In genomic region chr16:58317608-58318152, GRCh38 we compare ENCODE assay signal across 28 cellular contexts. TPM values are rescaled to one million over a fixed set of nuclear protein-coding genes. Genes with fewer than 3 reads are reported as not detected.
"Had no signal": no experiment of that assay in that cellular context is flagged by ENCODE, and none has a peak within 500 bp of the region (broad histone marks: within the 10 kb centered on the region; RNA-seq: fewer than 3 reads in every experiment).

No MANE protein-coding gene starts in this region.

- H3K36me3 Mint-ChIP-seq: naive thymus-derived CD8-positive, alpha-beta T cell; stimulated activated effector memory CD8-positive, alpha-beta T cell treated with anti-CD3 and anti-CD28 coated beads, Interleukin-12 subunit alpha, Interleukin-12 subunit beta, amount 100 ng/mL, for 72 hours had no signal

- H3K9me3 Mint-ChIP-seq: activated naive CD8-positive, alpha-beta T cell treated with anti-CD3 and anti-CD28 coated beads, Interleukin-2, amount 50 U/mL, for 24 hours; activated T-helper 1 cell treated with anti-CD3 and anti-CD28 coated beads, Interleukin-12 subunit alpha, Interleukin-12 subunit beta, Interleukin-2, Interleukin-4 antibody, amounts not matched to agents 30 ng/mL and 10 ng/mL and 1 ng/mL, durations not matched to agents 14 hours and 24 hours and 36 hours; dendritic cell treated with granulocyte-macrophage colony-stimulating factor and Interleukin-4, amounts not matched to agents 40 ng/mL and 50 ng/mL, for 4 days; stimulated activated effector memory CD8-positive, alpha-beta T cell treated with anti-CD3 and anti-CD28 coated beads, Interleukin-12 subunit alpha, Interleukin-12 subunit beta, amount 100 ng/mL, for 72 hours had no signal

- H3K27ac Mint-ChIP-seq: activated CD8-positive, alpha-beta T cell treated with anti-CD3 and anti-CD28 coated beads, Interleukin-2, amount 10 ng/mL, durations not matched to agents 7 days and 5 days; activated naive CD8-positive, alpha-beta T cell treated with anti-CD3 and anti-CD28 coated beads, Interleukin-2, amount 50 U/mL, for 24 hours; activated T-helper 1 cell treated with anti-CD3 and anti-CD28 coated beads, Interleukin-12 subunit alpha, Interleukin-12 subunit beta, Interleukin-2, Interleukin-4 antibody, amounts not matched to agents 30 ng/mL and 10 ng/mL and 1 ng/mL, durations not matched to agents 14 hours and 24 hours and 36 hours; dendritic cell treated with granulocyte-macrophage colony-stimulating factor and Interleukin-4, amounts not matched to agents 40 ng/mL and 50 ng/mL, for 4 days; stimulated activated effector memory CD8-positive, alpha-beta T cell treated with anti-CD3 and anti-CD28 coated beads, Interleukin-12 subunit alpha, Interleukin-12 subunit beta, amount 100 ng/mL, for 72 hours; stimulated activated naive CD8-positive, alpha-beta T cell treated with anti-CD3 and anti-CD28 coated beads, Interleukin-15, amount 100 ng/mL, for 72 hours had no signal

- ATAC-seq: activated CD8-positive, alpha-beta T cell treated with anti-CD3 and anti-CD28 coated beads, Interleukin-2, amount 10 ng/mL, durations not matched to agents 7 days and 5 days; activated naive CD8-positive, alpha-beta T cell treated with anti-CD3 and anti-CD28 coated beads, Interleukin-2, amount 50 U/mL, for 24 hours; body of pancreas; gastroesophageal sphincter; naive thymus-derived CD8-positive, alpha-beta T cell; pancreas; right lobe of liver; stimulated activated effector memory CD8-positive, alpha-beta T cell treated with anti-CD3 and anti-CD28 coated beads, Interleukin-12 subunit alpha, Interleukin-12 subunit beta, amount 100 ng/mL, for 72 hours; stimulated activated naive CD8-positive, alpha-beta T cell treated with anti-CD3 and anti-CD28 coated beads, Interleukin-15, amount 100 ng/mL, for 72 hours had no signal

- DNase-seq: activated CD4-positive, alpha-beta T cell treated with anti-CD3 and anti-CD28 coated beads for 1 hour; activated CD4-positive, alpha-beta T cell treated with anti-CD3 and anti-CD28 coated beads, Interleukin-2, amount 50 U/mL, for 1 hour; activated CD8-positive, alpha-beta T cell treated with anti-CD3 and anti-CD28 coated beads, Interleukin-2, amount 10 ng/mL, durations not matched to agents 7 days and 5 days; activated gamma-delta T cell; activated naive CD4-positive, alpha-beta T cell treated with anti-CD3 and anti-CD28 coated beads, Interleukin-2, amount 50 U/mL, for 16 hours; activated naive CD8-positive, alpha-beta T cell treated with anti-CD3 and anti-CD28 coated beads, Interleukin-2, amount 50 U/mL, for 24 hours; body of pancreas; effector memory CD4-positive, alpha-beta T cell; esophagus squamous epithelium; hippocampal formation; kidney glomerular epithelial cell; naive thymus-derived CD8-positive, alpha-beta T cell; pancreas; right lobe of liver; small intestine; stimulated activated CD4-positive, alpha-beta T cell treated with anti-CD3 and anti-CD28 coated beads, Interleukin-2, amount 100 ng/mL, for 24 hours; stimulated activated naive CD8-positive, alpha-beta T cell treated with anti-CD3 and anti-CD28 coated beads, Interleukin-15, amount 100 ng/mL, for 72 hours; T-helper 9 cell had no signal

- H3K36me3 ChIP-seq: esophagus squamous epithelium, gastroesophageal sphincter, pancreas, right lobe of liver, tibial nerve had no signal

- H3K27me3 ChIP-seq: body of pancreas, pancreas, right lobe of liver, tibial nerve had no signal

- H3K4me1 ChIP-seq: body of pancreas, esophagus squamous epithelium, gastroesophageal sphincter, pancreas, right lobe of liver, tibial nerve had no signal

- H3K4me1 Mint-ChIP-seq: activated naive CD8-positive, alpha-beta T cell treated with anti-CD3 and anti-CD28 coated beads, Interleukin-2, amount 50 U/mL, for 24 hours; stimulated activated effector memory CD8-positive, alpha-beta T cell treated with anti-CD3 and anti-CD28 coated beads, Interleukin-12 subunit alpha, Interleukin-12 subunit beta, amount 100 ng/mL, for 72 hours; stimulated activated naive CD8-positive, alpha-beta T cell treated with anti-CD3 and anti-CD28 coated beads, Interleukin-15, amount 100 ng/mL, for 72 hours had no signal

- H3K9me3 ChIP-seq: body of pancreas, esophagus squamous epithelium, gastroesophageal sphincter, pancreas, right lobe of liver, tibial nerve had no signal

- H3K4me3 Mint-ChIP-seq: activated CD8-positive, alpha-beta T cell treated with anti-CD3 and anti-CD28 coated beads, Interleukin-2, amount 10 ng/mL, durations not matched to agents 7 days and 5 days; activated naive CD8-positive, alpha-beta T cell treated with anti-CD3 and anti-CD28 coated beads, Interleukin-2, amount 50 U/mL, for 24 hours; activated T-helper 1 cell treated with anti-CD3 and anti-CD28 coated beads, Interleukin-12 subunit alpha, Interleukin-12 subunit beta, Interleukin-2, Interleukin-4 antibody, amounts not matched to agents 30 ng/mL and 10 ng/mL and 1 ng/mL, durations not matched to agents 14 hours and 24 hours and 36 hours; dendritic cell treated with granulocyte-macrophage colony-stimulating factor and Interleukin-4, amounts not matched to agents 40 ng/mL and 50 ng/mL, for 4 days; naive thymus-derived CD8-positive, alpha-beta T cell; stimulated activated effector memory CD8-positive, alpha-beta T cell treated with anti-CD3 and anti-CD28 coated beads, Interleukin-12 subunit alpha, Interleukin-12 subunit beta, amount 100 ng/mL, for 72 hours; stimulated activated naive CD8-positive, alpha-beta T cell treated with anti-CD3 and anti-CD28 coated beads, Interleukin-15, amount 100 ng/mL, for 72 hours had no signal

- H3K27ac ChIP-seq: body of pancreas, esophagus squamous epithelium, pancreas, right lobe of liver had no signal

- H3K4me3 ChIP-seq: body of pancreas, esophagus squamous epithelium, gastroesophageal sphincter, pancreas, right lobe of liver, tibial nerve had no signal

RNA-seq across cellular contexts. Expression of gene PRSS54, which starts 22.9 kb away (rescaled TPM):
- total RNA-seq: activated CD8-positive, alpha-beta T cell treated with anti-CD3 and anti-CD28 coated beads, Interleukin-2, amount 10 ng/mL, durations not matched to agents 7 days and 5 days; activated T-helper 1 cell treated with anti-CD3 and anti-CD28 coated beads, Interleukin-12 subunit alpha, Interleukin-12 subunit beta, Interleukin-2, Interleukin-4 antibody, amounts not matched to agents 30 ng/mL and 10 ng/mL and 1 ng/mL, durations not matched to agents 14 hours and 24 hours and 36 hours; body of pancreas; cardiac septum; esophagus squamous epithelium; gastroesophageal sphincter; lower leg skin; mesenteric fat pad; naive thymus-derived CD8-positive, alpha-beta T cell; pancreas; right lobe of liver; T-helper 1 cell treated with Interleukin-12 subunit alpha and Interleukin-12 subunit beta and Interleukin-4 antibody, amounts not matched to agents 30 ng/mL and 1 ng/mL, for 36 hours; tibial nerve; urinary bladder had no signal
- polyA plus RNA-seq: naive thymus-derived CD8-positive, alpha-beta T cell; pancreas; small intestine; urinary bladder had no signal
